ENCODE assay signal across 8 cellular contexts in the genomic region with DNA sequence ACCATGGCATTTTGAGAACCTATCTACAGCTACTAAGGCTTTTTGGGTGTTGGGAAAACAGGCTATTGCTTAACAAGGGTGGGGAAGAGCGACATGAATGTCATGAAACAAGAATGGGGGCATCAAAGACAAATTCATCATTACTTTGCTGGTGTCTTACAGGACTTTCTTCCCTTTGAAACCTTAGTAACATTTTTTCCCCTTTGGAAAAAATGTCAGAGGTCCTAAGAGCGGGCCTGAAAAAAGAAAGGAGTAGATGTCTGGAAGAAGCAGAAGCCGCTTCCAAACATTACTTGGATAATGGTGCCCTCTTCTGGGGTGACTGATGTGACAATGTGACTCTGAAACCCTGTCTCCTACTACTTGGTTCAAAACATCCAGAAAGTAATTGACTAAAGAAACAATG. TPM values are rescaled to one million over a fixed set of nuclear protein-coding genes. Genes with fewer than 3 reads are reported as not detected.
DNase-seq lines count a peak whose midpoint lies in the region; ATAC-seq and TF ChIP-seq lines count a peak whose summit lies in the region.

No MANE protein-coding gene starts in this region.

- H3K27ac Mint-ChIP-seq in Calu3 (ENCODE audit: unreplicated experiment) = no peak overlapping the region
- no peak overlapping the region for H3K27ac Mint-ChIP-seq in activated naive CD8-positive, alpha-beta T cell treated with anti-CD3 and anti-CD28 coated beads, Interleukin-2, amount 50 U/mL, for 24 hours

- peaks cover 8% of the 10 kb centered on the region for H3K4me1 Mint-ChIP-seq in Calu3 (ENCODE audit: low read depth, unreplicated experiment)
- peaks cover 14% of the 10 kb centered on the region for H3K4me1 Mint-ChIP-seq in activated naive CD8-positive, alpha-beta T cell treated with anti-CD3 and anti-CD28 coated beads, Interleukin-2, amount 50 U/mL, for 24 hours

- no peak for ATAC-seq in activated naive CD8-positive, alpha-beta T cell treated with anti-CD3 and anti-CD28 coated beads, Interleukin-2, amount 50 U/mL, for 24 hours
- ATAC-seq in GM21360 (IDR thresholded peaks at IDR 0.05; ENCODE audit: unreplicated experiment) = no peak

- H3K27me3 Mint-ChIP-seq in Calu3 (ENCODE audit: unreplicated experiment) = no peaks in the 10 kb centered on the region
- no peaks in the 10 kb centered on the region for H3K27me3 Mint-ChIP-seq in activated naive CD8-positive, alpha-beta T cell treated with anti-CD3 and anti-CD28 coated beads, Interleukin-2, amount 50 U/mL, for 24 hours

- H3K36me3 Mint-ChIP-seq in Calu3 (ENCODE audit: insufficient read depth, unreplicated experiment) = peaks cover 21% of the 10 kb centered on the region
- H3K36me3 Mint-ChIP-seq in activated naive CD8-positive, alpha-beta T cell treated with anti-CD3 and anti-CD28 coated beads, Interleukin-2, amount 50 U/mL, for 24 hours (ENCODE audit: low read depth) = peaks cover 7% of the 10 kb centered on the region

- no TSS peak for BruUV-seq in Calu3 (replicated peaks; lab: Mats Ljungman, UMichigan)

- peak; percentile 44 for TF ChIP-seq CTCF in Calu3 (IDR thresholded peaks at IDR 0.05; ENCODE audit: unreplicated experiment)

- H3K4me3 Mint-ChIP-seq in Calu3 (ENCODE audit: low read depth, unreplicated experiment) = no peak overlapping the region
- no peak overlapping the region for H3K4me3 Mint-ChIP-seq in activated naive CD8-positive, alpha-beta T cell treated with anti-CD3 and anti-CD28 coated beads, Interleukin-2, amount 50 U/mL, for 24 hours

- intact Hi-C loops in Calu3 (cut with micrococcal nuclease; ENCODE audit: unreplicated experiment) = loop anchor here (1.0 to 10.0 kb wide), 2 partner anchors 105 to 683 kb away; no protein-coding TSS in a partner anchor

- CTCF ChIA-PET in Calu3 (lab: Charles Lee) = interaction anchor here (0.7 kb wide), 1 partner anchor 1109 kb away, joined by 3 read pairs; no protein-coding TSS in a partner anchor

- no peaks in the 10 kb centered on the region for H3K9me3 Mint-ChIP-seq in Calu3 (ENCODE audit: low read depth, unreplicated experiment)
- H3K9me3 Mint-ChIP-seq in activated naive CD8-positive, alpha-beta T cell treated with anti-CD3 and anti-CD28 coated beads, Interleukin-2, amount 50 U/mL, for 24 hours = no peaks in the 10 kb centered on the region

- DNase-seq in Calu3 (peak; percentile 70), HS-27A (ENCODE audit: low read depth) (peak; percentile 26), NCI-H82 treated with DMSO at 0.1 percent for 48 hours (lab: John Stamatoyannopoulos, UW; ENCODE audit: unreplicated experiment) (peak; percentile 53), hepatic stellate cell (ENCODE audit: low spot score) (peak; percentile 47)
- DNase-seq in activated naive CD8-positive, alpha-beta T cell treated with anti-CD3 and anti-CD28 coated beads, Interleukin-2, amount 50 U/mL, for 24 hours = peak; percentile 31
- DNase-seq in stimulated activated CD4-positive, alpha-beta T cell treated with anti-CD3 and anti-CD28 coated beads, Interleukin-1b, Interleukin-23, amount 100 ng/mL, for 48 hours = peak; percentile 17
- DNase-seq in activated CD4-positive, CD25-positive, alpha-beta regulatory T cell treated with anti-CD3 and anti-CD28 coated beads, Interleukin-2, amount 50 U/mL, for 72 hours = no peak

RNA-seq across cellular contexts. Expression of gene DDX50, which starts 3.8 kb away (rescaled TPM):
- 39.1 and 44.4 TPM in 2 replicates for total RNA-seq in Calu3 (2022)

RNA-seq across cellular contexts. Expression of gene DDX21, which starts 58.6 kb away (rescaled TPM):
- total RNA-seq in Calu3 (2022) = 135 and 144 TPM in 2 replicates
